Comparison of ENCODE assay signal across 16 cellular contexts in genomic region chr16:62194828-62195227, GRCh38.
DNase-seq lines count a peak whose midpoint lies in the region; ATAC-seq and TF ChIP-seq lines count a peak whose summit lies in the region.
"Had no signal": no experiment of that assay in that cellular context is flagged by ENCODE, and none has a peak within 500 bp of the region (broad histone marks: within the 10 kb centered on the region; RNA-seq: fewer than 3 reads in every experiment).

No MANE protein-coding gene starts in this region.

- H3K4me3 ChIP-seq in SK-N-SH (ENCODE audit: low read depth in 2 of 2, low read length in 1 of 2) (no peak overlapping the region), epithelial cell of proximal tubule (ENCODE audit: low read depth, low read length) (no peak overlapping the region), sigmoid colon (no peak overlapping the region)
- H3K4me3 ChIP-seq: right atrium auricular region had no signal

- H3K27me3 ChIP-seq in SK-N-SH (ENCODE audit: insufficient read depth) (no peaks in the 10 kb centered on the region), sigmoid colon (no peaks in the 10 kb centered on the region)
- H3K27me3 ChIP-seq: neutrophil, right atrium auricular region had no signal

- DNase-seq in SK-N-SH (peak; percentile 6), RWPE1 (ENCODE audit: low spot score) (peak; percentile 11), epithelial cell of proximal tubule (ENCODE audit: low read depth) (no peak), inferior parietal cortex (ENCODE audit: extremely low spot score) (no peak), sigmoid colon (no peak), KG1 (lab: John Stamatoyannopoulos, UW) (no peak), EL (no peak)
- DNase-seq: activated CD4-positive, CD25-positive, alpha-beta regulatory T cell treated with anti-CD3 and anti-CD28 coated beads, Interleukin-2, amount 50 U/mL, for 72 hours; effector memory CD4-positive, alpha-beta T cell; left cardiac atrium; NCI-H2029; RPMI8226; stimulated activated naive CD8-positive, alpha-beta T cell treated with anti-CD3 and anti-CD28 coated beads, Interleukin-15, Interleukin-2, amounts not matched to agents 100 U/mL and 50 U/mL, for 24 hours had no signal

- WGBS in SK-N-SH (ENCODE audit: low lambda C conversion rate) = 49% methylated on average over 3 of the region's 3 CpGs
- 50 to 54% methylated on average over 3 of the region's 3 CpGs for WGBS in sigmoid colon, 2 donors

- H3K9me3 ChIP-seq in SK-N-SH (no peaks in the 10 kb centered on the region), sigmoid colon (no peaks in the 10 kb centered on the region)
- H3K9me3 ChIP-seq: neutrophil, right atrium auricular region had no signal

- H4K20me1 ChIP-seq in SK-N-SH (ENCODE audit: insufficient read depth) = no peaks in the 10 kb centered on the region

- intact Hi-C loops in sigmoid colon (cut with DNase I) = no loop called here

- H3K79me2 ChIP-seq in SK-N-SH (ENCODE audit: insufficient read depth) = no peaks in the 10 kb centered on the region

- H3K4me2 ChIP-seq in SK-N-SH = no peak overlapping the region

- TF ChIP-seq EP300 in SK-N-SH (IDR thresholded peaks at IDR 0.05; ENCODE audit: borderline replicate concordance in 1 of 2, low read depth in 1 of 2, low read length in 1 of 2) (no peak), sigmoid colon (IDR thresholded peaks at IDR 0.05) (no peak)

- no peaks in the 10 kb centered on the region for H3K9me2 ChIP-seq in SK-N-SH

- H3K4me1 ChIP-seq in SK-N-SH (ENCODE audit: control insufficient read depth in 1 of 2, insufficient read depth in 2 of 2, low read depth in 1 of 2, low read length in 1 of 2) (no peaks in the 10 kb centered on the region), sigmoid colon (no peaks in the 10 kb centered on the region)
- H3K4me1 ChIP-seq: right atrium auricular region had no signal

- H3K36me3 ChIP-seq in SK-N-SH (replicated peaks in 1 of 2; ENCODE audit: control insufficient read depth in 1 of 2, insufficient read depth in 2 of 2, low read length in 1 of 2) (no peaks in the 10 kb centered on the region), sigmoid colon (no peaks in the 10 kb centered on the region)
- H3K36me3 ChIP-seq: neutrophil, right atrium auricular region had no signal

- H2AFZ ChIP-seq in SK-N-SH (ENCODE audit: low read depth) = no peak overlapping the region

- TF ChIP-seq RAD21 in SK-N-SH (IDR thresholded peaks at IDR 0.05; ENCODE audit: low read length) = peak; percentile 36

- CTCF ChIA-PET in SK-N-SH (lab: Yijun Ruan, JAX) (no interaction called here), RWPE1 (lab: Yijun Ruan, JAX) (no interaction called here)

- POLR2A ChIA-PET in SK-N-SH (lab: Yijun Ruan, JAX) = no interaction called here
- POLR2A ChIA-PET in RWPE1 (lab: Yijun Ruan, JAX; ENCODE audit: low non-redundant PET) = no interaction called here

- H3K27ac ChIP-seq in SK-N-SH (ENCODE audit: low read depth in 2 of 2, low read length in 1 of 2) (no peak overlapping the region), RWPE1 (no peak overlapping the region), sigmoid colon (no peak overlapping the region)
- H3K27ac ChIP-seq: neutrophil, right atrium auricular region had no signal

- TF ChIP-seq POLR2A in sigmoid colon (IDR thresholded peaks at IDR 0.05) = no peak

- ATAC-seq in SK-N-SH treated with all-trans-retinoic acid at 6 μM for 48 hours = no peak
- ATAC-seq: left cardiac atrium; stimulated activated naive CD8-positive, alpha-beta T cell treated with anti-CD3 and anti-CD28 coated beads, Interleukin-15, Interleukin-2, amounts not matched to agents 100 U/mL and 50 U/mL, for 24 hours had no signal

- TF ChIP-seq CTCF in SK-N-SH (IDR thresholded peaks at IDR 0.05) (peak; percentile 47), RWPE1 (conservative IDR thresholded peaks at IDR 0.05; ENCODE audit: low read depth) (no peak), epithelial cell of proximal tubule (conservative IDR thresholded peaks at IDR 0.05; ENCODE audit: low read depth, low read length) (peak; percentile 7), sigmoid colon (IDR thresholded peaks at IDR 0.05) (no peak)

- H3F3A ChIP-seq in SK-N-SH (replicated peaks; ENCODE audit: insufficient read depth) = no peaks in the 10 kb centered on the region

- H3K9ac ChIP-seq in SK-N-SH = no peak overlapping the region

TF ChIP-seq in SK-N-SH, 30 proteins besides CTCF, POLR2A, EP300 and RAD21:
- TF ChIP-seq TEAD4 (IDR thresholded peaks at IDR 0.05; ENCODE audit: borderline replicate concordance, insufficient read depth) (no peak), FOXJ3 (CRISPR knock-in tag; IDR thresholded peaks at IDR 0.05) (no peak)

TF ChIP-seq in SK-N-SH treated with all-trans-retinoic acid at 6 μM for 48 hours, 23 proteins besides CTCF, POLR2A, EP300 and RAD21:
- no peak for TF ChIP-seq TCF4 (CRISPR knock-in tag; IDR thresholded peaks at IDR 0.05; ENCODE audit: borderline replicate concordance)
- no peak for TF ChIP-seq ZNF565 (CRISPR knock-in tag; conservative IDR thresholded peaks at IDR 0.05; ENCODE audit: low read depth)
- TF ChIP-seq ESRRG (CRISPR knock-in tag; IDR thresholded peaks at IDR 0.05) = no peak
- no peak for TF ChIP-seq RARB (CRISPR knock-in tag; IDR thresholded peaks at IDR 0.05)
- TF ChIP-seq PATZ1 (CRISPR knock-in tag; IDR thresholded peaks at IDR 0.05; ENCODE audit: borderline replicate concordance) = no peak
- no peak for TF ChIP-seq PPARA (CRISPR knock-in tag; IDR thresholded peaks at IDR 0.05; ENCODE audit: borderline replicate concordance)
- no peak for TF ChIP-seq TOX (CRISPR knock-in tag; IDR thresholded peaks at IDR 0.05; ENCODE audit: borderline replicate concordance)
- TF ChIP-seq ZFP3 (CRISPR knock-in tag; IDR thresholded peaks at IDR 0.05) = no peak
- no peak for TF ChIP-seq CREB5 (CRISPR knock-in tag; IDR thresholded peaks at IDR 0.05; ENCODE audit: low read depth)

Comparison
In these comparisons a context has a peak if more than half of its experiments do, and no peak if none do; other contexts are left out.
1. DNase-seq: peak in SK-N-SH (single experiment) and RWPE1 (single experiment); none in epithelial cell of proximal tubule (single experiment), inferior parietal cortex (single experiment), sigmoid colon (single experiment), KG1 (single experiment) and EL (single experiment).
2. CTCF ChIP-seq: peak in SK-N-SH (single experiment) and epithelial cell of proximal tubule (single experiment); none in RWPE1 (single experiment) and sigmoid colon (0 of 4).